Comparison of ENCODE assay signal across 18 cellular contexts in genomic region chr10:90642136-90642535, GRCh38.
DNase-seq lines count a peak whose midpoint lies in the region; ATAC-seq and TF ChIP-seq lines count a peak whose summit lies in the region.
"Had no signal": no experiment of that assay in that cellular context is flagged by ENCODE, and none has a peak within 500 bp of the region (broad histone marks: within the 10 kb centered on the region; RNA-seq: fewer than 3 reads in every experiment).

No MANE protein-coding gene starts in this region.

- in situ Hi-C loops in gastrocnemius medialis (cut with MboI; ENCODE audit: low sequenced_read_pairs in 4 of 4), result no loop called here

- peaks cover 0 to 20% (median 7%) of the 10 kb centered on the region in 12 donors for H3K4me1 ChIP-seq in heart left ventricle
- peaks cover 13 to 16% of the 10 kb centered on the region in 2 donors for H3K4me1 ChIP-seq in gastrocnemius medialis
- H3K4me1 ChIP-seq: SJCRH30 had no signal

- intact Hi-C loops in heart left ventricle (cut with DNase I) (no loop called here), gastrocnemius medialis (cut with DNase I; ENCODE audit: low total_unique reads) (no loop called here)

- H3K27ac ChIP-seq in heart left ventricle (peak overlapping the region in 2 of 12 donors; percentile 4 to 14), gastrocnemius medialis (peak overlapping the region in 3 of 4 donors; percentile 33 to 40 (median 36))
- H3K27ac ChIP-seq: SJCRH30 had no signal

- 33 to 48% (median 40%) methylated on average over 3 of the region's 3 CpGs for WGBS in heart left ventricle, 4 donors

- no peaks in the 10 kb centered on the region for H3K27me3 ChIP-seq in heart left ventricle
- H3K27me3 ChIP-seq in gastrocnemius medialis, result no peaks in the 10 kb centered on the region
- H3K27me3 ChIP-seq: SJCRH30 had no signal

- H3K36me3 ChIP-seq in heart left ventricle (no peaks in the 10 kb centered on the region), gastrocnemius medialis (no peaks in the 10 kb centered on the region)
- H3K36me3 ChIP-seq: SJCRH30 had no signal

- no peak for TF ChIP-seq CTCF in heart left ventricle (IDR thresholded peaks at IDR 0.05)
- TF ChIP-seq CTCF in gastrocnemius medialis (IDR thresholded peaks at IDR 0.05 in 4 of 5, conservative IDR thresholded peaks at IDR 0.05 in 1 of 5), result no peak

- H3K9me3 ChIP-seq in heart left ventricle, result no peaks in the 10 kb centered on the region
- H3K9me3 ChIP-seq in gastrocnemius medialis, result no peaks in the 10 kb centered on the region
- H3K9me3 ChIP-seq: SJCRH30 had no signal

- TF ChIP-seq POLR2A in heart left ventricle (IDR thresholded peaks at IDR 0.05) (no peak), gastrocnemius medialis (IDR thresholded peaks at IDR 0.05) (no peak)

- DNase-seq in EH (ENCODE audit: low read depth), result peak; percentile 50
- DNase-seq in amniotic epithelial cell (ENCODE audit: low read depth), result peak; percentile 85
- no peak for DNase-seq in heart left ventricle
- DNase-seq in gastrocnemius medialis, result no peak
- DNase-seq in foreskin melanocyte, result no peak
- DNase-seq in COR-L47 (lab: John Stamatoyannopoulos, UW), result no peak
- DNase-seq in NCI-H446 treated with DMSO at 0.1 percent for 48 hours (lab: John Stamatoyannopoulos, UW), result no peak
- DNase-seq: activated effector memory CD4-positive, alpha-beta T cell treated with anti-CD3 and anti-CD28 coated beads, Interleukin-2, amount 50 U/mL, for 16 hours; Calu3; NCI-H1930; nephron progenitor cell; retina; SJCRH30; stimulated activated CD4-positive, alpha-beta T cell treated with anti-CD3 and anti-CD28 coated beads, Interleukin-2, amount 100 ng/mL, for 24 hours; substantia nigra had no signal

- H3K4me3 ChIP-seq in heart left ventricle (no peak overlapping the region), gastrocnemius medialis (peak overlapping the region in 1 of 4 donors; percentile 22)
- H3K4me3 ChIP-seq: GM23338, SJCRH30 had no signal

- ATAC-seq in heart left ventricle, result peak; percentile 64 to 96 (median 72)
- ATAC-seq in gastrocnemius medialis, result peak; percentile 94 to 96
- no peak for ATAC-seq in GM18868 (IDR thresholded peaks at IDR 0.05; ENCODE audit: unreplicated experiment)
- ATAC-seq: activated CD4-positive, CD25-positive, alpha-beta regulatory T cell treated with anti-CD3 and anti-CD28 coated beads, Interleukin-2, amount 50 U/mL, for 24 hours; GM23338 had no signal

Comparison
In these comparisons a context has a peak if more than half of its experiments do, and no peak if none do; other contexts are left out.
1. DNase-seq: peak in EH (single experiment) and amniotic epithelial cell (single experiment); none in heart left ventricle (0 of 5), gastrocnemius medialis (0 of 2), foreskin melanocyte (single experiment), COR-L47 (single experiment) and NCI-H446 treated with DMSO at 0.1 percent for 48 hours (single experiment).